ENCODE assay signal across 8 cellular contexts in the genomic region with DNA sequence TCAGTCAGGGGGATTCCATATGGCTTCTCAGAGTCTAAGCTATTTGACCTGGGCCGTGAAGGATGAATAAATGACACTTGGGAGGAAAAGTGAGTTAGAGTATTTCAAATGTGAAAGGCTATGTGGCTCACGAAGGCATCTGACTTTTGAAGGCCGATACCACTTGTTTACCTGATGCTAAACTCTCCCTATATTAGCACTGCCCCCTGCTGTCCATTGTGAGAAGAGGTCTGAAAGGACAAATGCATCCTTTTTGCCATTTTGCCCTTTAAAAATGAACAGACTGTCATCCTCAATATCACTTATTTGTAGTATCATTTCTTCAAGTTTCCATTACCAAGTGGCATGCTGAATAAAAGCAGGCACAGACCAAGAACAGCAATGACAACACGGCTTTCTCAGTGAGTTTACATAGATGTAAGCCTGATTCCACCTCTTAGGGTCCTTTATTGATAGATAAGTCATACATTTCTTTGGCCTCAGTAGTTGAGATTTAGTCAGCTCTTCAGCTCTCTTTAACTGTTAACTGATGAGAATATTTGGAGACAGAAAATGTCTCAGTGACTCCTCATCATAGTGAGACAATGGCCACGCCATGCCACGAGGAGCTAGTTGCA. TPM values are rescaled to one million over a fixed set of nuclear protein-coding genes. Genes with fewer than 3 reads are reported as not detected.
DNase-seq lines count a peak whose midpoint lies in the region; ATAC-seq, FAIRE-seq and TF ChIP-seq lines count a peak whose summit lies in the region.

No MANE protein-coding gene starts in this region.

- H3K36me3 Mint-ChIP-seq in Calu3 (ENCODE audit: insufficient read depth, unreplicated experiment), result no peaks in the 10 kb centered on the region

- BruUV-seq in Calu3 (replicated peaks; lab: Mats Ljungman, UMichigan), result no TSS peak

- no peak for TF ChIP-seq POLR2A in Peyer's patch (IDR thresholded peaks at IDR 0.05)

- no peaks in the 10 kb centered on the region for H3K9me3 ChIP-seq in Peyer's patch
- H3K9me3 ChIP-seq in heart right ventricle, result no peaks in the 10 kb centered on the region
- no peaks in the 10 kb centered on the region for H3K9me3 ChIP-seq in small intestine (ENCODE audit: control insufficient read depth, low read depth)

- intact Hi-C loops in Calu3 (cut with micrococcal nuclease; ENCODE audit: unreplicated experiment), result loop anchor here (1.0 to 10.0 kb wide), 7 partner anchors 71 to 658 kb away; no protein-coding TSS in a partner anchor
- intact Hi-C loops in heart right ventricle (cut with DNase I), result loop anchor here in 3 of 10 donors (10.0 kb wide), 2 partner anchors 197 to 647 kb away; no protein-coding TSS in a partner anchor

- CTCF ChIA-PET in Calu3 (lab: Charles Lee), result interaction anchor here (1.0 kb wide), 1 partner anchor 9 kb away, joined by 3 read pairs; no protein-coding TSS in a partner anchor

- peaks cover 38% of the 10 kb centered on the region for H3K4me1 Mint-ChIP-seq in Calu3 (ENCODE audit: low read depth, unreplicated experiment)

- peak; percentile 40 for ATAC-seq in GM19463 (IDR thresholded peaks at IDR 0.05; ENCODE audit: unreplicated experiment)
- ATAC-seq in heart right ventricle, result peak in 5 of 8 donors; percentile 28 to 61 (median 42)

- TF ChIP-seq CTCF in Calu3 (IDR thresholded peaks at IDR 0.05; ENCODE audit: unreplicated experiment) (peak; percentile 77), Peyer's patch (IDR thresholded peaks at IDR 0.05) (peak; percentile 68 to 89 (median 86)), heart right ventricle (IDR thresholded peaks at IDR 0.05) (peak; percentile 26 to 74 (median 60))

- H3K4me1 ChIP-seq in Peyer's patch (peaks cover 0 to 5% (median 0%) of the 10 kb centered on the region in 4 donors), heart right ventricle (peaks cover 0 to 13% (median 0%) of the 10 kb centered on the region in 9 donors), small intestine (ENCODE audit: control insufficient read depth in 2 of 2, insufficient read depth in 1 of 2, low read depth in 1 of 2, low read length in 1 of 2) (no peaks in the 10 kb centered on the region)

- H3K27me3 Mint-ChIP-seq in Calu3 (ENCODE audit: unreplicated experiment), result no peaks in the 10 kb centered on the region

- 41 to 43% methylated on average over 6 of the region's 6 CpGs for WGBS in heart right ventricle, 2 donors
- 38 to 53% (median 51%) methylated on average over 6 of the region's 6 CpGs for WGBS in small intestine, 3 donors

- H3K4me3 ChIP-seq in Peyer's patch (peak overlapping the region in 1 of 4 donors; percentile 14), heart right ventricle (no peak overlapping the region), small intestine (ENCODE audit: low read depth in 1 of 2, low read length in 2 of 2) (no peak overlapping the region)

- H3K27me3 ChIP-seq in Peyer's patch (no peaks in the 10 kb centered on the region), heart right ventricle (no peaks in the 10 kb centered on the region), small intestine (ENCODE audit: control insufficient read depth in 2 of 2, insufficient read depth in 2 of 2, low read length in 2 of 2) (no peaks in the 10 kb centered on the region)

- H3K36me3 ChIP-seq in Peyer's patch (no peaks in the 10 kb centered on the region), heart right ventricle (no peaks in the 10 kb centered on the region), small intestine (ENCODE audit: control insufficient read depth in 2 of 2, insufficient read depth in 2 of 2, low read length in 2 of 2) (no peaks in the 10 kb centered on the region)

- H3K27ac ChIP-seq in Peyer's patch (peak overlapping the region in 1 of 4 donors; percentile 59), heart right ventricle (peak overlapping the region in 1 of 10 donors; percentile 26), small intestine (ENCODE audit: low read depth in 1 of 2, low read length in 1 of 2) (peak overlapping the region in 1 of 2 donors; percentile 36)

- no peaks in the 10 kb centered on the region for H3K9me3 Mint-ChIP-seq in Calu3 (ENCODE audit: low read depth, unreplicated experiment)

- H3K4me3 Mint-ChIP-seq in Calu3 (ENCODE audit: low read depth, unreplicated experiment), result no peak overlapping the region

- no peak overlapping the region for H3K27ac Mint-ChIP-seq in Calu3 (ENCODE audit: unreplicated experiment)

- FAIRE-seq in small intestine (lab: Jason Lieb, UNC), result no peak

- DNase-seq in Calu3, result peak; percentile 61
- peak; percentile 28 for DNase-seq in HPDE6-E6E7 (ENCODE audit: extremely low spot score)
- peak in 2 of 3 donors; percentile 81 to 87 for DNase-seq in Peyer's patch
- DNase-seq in activated naive CD4-positive, alpha-beta T cell treated with Interleukin-2 at 50 U/mL for 16 hours, result peak; percentile 61
- peak in 1 of 2 donors; percentile 53 for DNase-seq in heart right ventricle
- peak; percentile 71 for DNase-seq in small intestine
- DNase-seq in GF-D8 (lab: John Stamatoyannopoulos, UW), result no peak

RNA-seq across cellular contexts. Expression of a gene that starts 40.1 kb away (rescaled TPM):
- total RNA-seq in Calu3 (2022) (7.2 and 11.9 TPM in 2 replicates), Peyer's patch (10 to 100 TPM; 14.6 to 97.4 (median 23.5) TPM), heart right ventricle (10 to 100 TPM in 1 of 10 donors, 1 to 10 TPM in 7, under 1 TPM in 2; 0.77 to 18.9 (median 1.4) TPM)
- polyA plus RNA-seq in heart right ventricle (1 to 10 TPM in 1 of 2 donors, under 1 TPM in 1; 0.88 to 1.0 TPM), small intestine (1 to 10 TPM; 2.3 to 4.3 (median 2.7) TPM)
